23 cellular contexts compared by ENCODE assay signal in genomic region chr6:11865926-11866325, GRCh38.
DNase-seq lines count a peak whose midpoint lies in the region; ATAC-seq and TF ChIP-seq lines count a peak whose summit lies in the region.
"Had no signal": no experiment of that assay in that cellular context is flagged by ENCODE, and none has a peak within 500 bp of the region (broad histone marks: within the 10 kb centered on the region; RNA-seq: fewer than 3 reads in every experiment).

No MANE protein-coding gene starts in this region.

- H4K91ac ChIP-seq in IMR-90 (ENCODE audit: insufficient read depth, low read depth, low read length), result peak overlapping the region; percentile 69; the same call in 1 of the 2 replicates

- peak overlapping the region; percentile 41 for H2BK20ac ChIP-seq in IMR-90 (ENCODE audit: low read depth, low read length)

- peak overlapping the region; percentile 14 for H2BK5ac ChIP-seq in IMR-90 (ENCODE audit: low read depth, low read length, poor library complexity, severe bottlenecking)

- BruUV-seq in IMR-90 (replicated peaks; lab: Mats Ljungman, UMichigan), result no TSS peak

- H3K4me2 ChIP-seq in IMR-90 (ENCODE audit: low read depth, low read length), result no peak overlapping the region
- H3K4me2 ChIP-seq in hepatocyte, result no peak overlapping the region
- H3K4me2 ChIP-seq: BLaER1 treated with 17β-estradiol and CSF1 and Interleukin-3, amounts not matched to agents 10 nM and 100 nM had no signal

- H3K9ac ChIP-seq in IMR-90 (ENCODE audit: low read depth, low read length), result no peak overlapping the region
- H3K9ac ChIP-seq: BLaER1 treated with 17β-estradiol and CSF1 and Interleukin-3, amounts not matched to agents 10 nM and 100 nM had no signal

- peak overlapping the region; percentile 75 for H2AFZ ChIP-seq in IMR-90 (replicated peaks; ENCODE audit: low read length, poor library complexity)
- H2AFZ ChIP-seq in hepatocyte, result no peak overlapping the region

- peaks cover 23% of the 10 kb centered on the region for H3K9me1 ChIP-seq in IMR-90 (ENCODE audit: insufficient read depth, low read length)

- TF ChIP-seq CTCF in IMR-90 (conservative IDR thresholded peaks at IDR 0.05; ENCODE audit: low read depth, low read length) (no peak), hepatocyte (IDR thresholded peaks at IDR 0.05; ENCODE audit: poor library complexity) (no peak)

- H3K4me3 ChIP-seq in IMR-90 (ENCODE audit: insufficient read depth, low read depth, low read length) (no peak overlapping the region), hepatocyte (no peak overlapping the region)
- H3K4me3 ChIP-seq: BLaER1 treated with 17β-estradiol and CSF1 and Interleukin-3, amounts not matched to agents 10 nM and 100 nM; coronary artery; heart left ventricle; ovary; Peyer's patch had no signal

- H3K9me2 ChIP-seq in hepatocyte (replicated peaks; ENCODE audit: insufficient read depth), result no peaks in the 10 kb centered on the region

- no peak overlapping the region for H4K5ac ChIP-seq in IMR-90 (ENCODE audit: low read depth, low read length)

- peak overlapping the region; percentile 71; the same call in 2 of the 3 replicates for H2BK15ac ChIP-seq in IMR-90 (ENCODE audit: low read depth, low read length)

- peak; percentile 60 for ATAC-seq in IMR-90 (ENCODE audit: low read depth)
- ATAC-seq in HG03175 (IDR thresholded peaks at IDR 0.05; ENCODE audit: unreplicated experiment), result no peak
- ATAC-seq: heart left ventricle; left lobe of liver; naive thymus-derived CD8-positive, alpha-beta T cell; right cardiac atrium had no signal

- no peak for TF ChIP-seq POLR2A in IMR-90 (IDR thresholded peaks at IDR 0.05; ENCODE audit: low read depth, low read length)

- H3K18ac ChIP-seq in IMR-90 (ENCODE audit: low read depth, low read length), result no peak overlapping the region; the same call in 1 of the 2 replicates

- no peak; the same call in 1 of the 2 replicates for TF ChIP-seq RAD21 in IMR-90 (IDR thresholded peaks at IDR 0.05; ENCODE audit: low read length)

- H3K9me3 ChIP-seq in IMR-90 (ENCODE audit: control insufficient read depth, insufficient read depth, low read length), result no peaks in the 10 kb centered on the region
- no peaks in the 10 kb centered on the region for H3K9me3 ChIP-seq in hepatocyte (ENCODE audit: low read depth)
- H3K9me3 ChIP-seq: ovary, Peyer's patch had no signal

- dilution Hi-C loops in IMR-90 (cut with HindIII; ENCODE audit: low sequenced_read_pairs, unreplicated experiment), result no loop called here

- peak overlapping the region; percentile 71 for H3K4ac ChIP-seq in IMR-90 (ENCODE audit: low read depth, low read length)

- in situ Hi-C loops in Caki2 (cut with HindIII; ENCODE audit: low pct_unique_long_range_greater_than_20kb, low sequenced_read_pairs) (no loop called here), IMR-90 (cut with MboI; ENCODE audit: low sequenced_read_pairs) (no loop called here)

- POLR2A ChIA-PET in IMR-90 (lab: Charles Lee; ENCODE audit: unreplicated experiment), result no interaction called here

- H3K56ac ChIP-seq in IMR-90 (ENCODE audit: extremely low read depth, insufficient read depth, low read length), result no peak overlapping the region

- H2AK9ac ChIP-seq in IMR-90 (replicated peaks; ENCODE audit: low read depth, low read length, poor library complexity), result no peak overlapping the region

- 40% methylated on average over 1 of the region's 6 CpGs; no CpG with 5 or more reads in 1 of the 2 experiments for WGBS in IMR-90 (ENCODE audit: extremely low coverage in 2 of 2, insufficient read length in 1 of 2), 2 experiments
- WGBS in hepatocyte (ENCODE audit: low lambda C conversion rate, missing lambda C conversion rate), result 85% methylated on average over 6 of the region's 6 CpGs

- H3K23ac ChIP-seq in IMR-90 (ENCODE audit: low read depth, low read length), result no peak overlapping the region

- H4K8ac ChIP-seq in IMR-90 (ENCODE audit: low read depth in 2 of 2, low read length in 2 of 2), result peak overlapping the region in 1 of 2 experiments; percentile 38; a peak in 1 of 4 replicates

- H2AK5ac ChIP-seq in IMR-90 (ENCODE audit: low read depth, low read length), result peak overlapping the region; percentile 61; the same call in 1 of the 2 replicates

- H2BK120ac ChIP-seq in IMR-90 (ENCODE audit: low read depth, low read length), result peak overlapping the region; percentile 21

- intact Hi-C loops in IMR-90 (cut with micrococcal nuclease), result no loop called here

- peak overlapping the region; percentile 11 for H3K14ac ChIP-seq in IMR-90 (replicated peaks; ENCODE audit: low read depth, low read length)

- H3K36me3 ChIP-seq in IMR-90 (ENCODE audit: control insufficient read depth, insufficient read depth, low read length), result no peaks in the 10 kb centered on the region
- H3K36me3 ChIP-seq in hepatocyte (replicated peaks; ENCODE audit: insufficient read depth, low read depth), result no peaks in the 10 kb centered on the region
- H3K36me3 ChIP-seq: BLaER1 treated with 17β-estradiol and CSF1 and Interleukin-3, amounts not matched to agents 10 nM and 100 nM; heart left ventricle; ovary; Peyer's patch had no signal

- H3K27me3 ChIP-seq in IMR-90 (ENCODE audit: control insufficient read depth, insufficient read depth, low read length), result no peaks in the 10 kb centered on the region
- H3K27me3 ChIP-seq in hepatocyte, result no peaks in the 10 kb centered on the region
- H3K27me3 ChIP-seq: BLaER1 treated with 17β-estradiol and CSF1 and Interleukin-3, amounts not matched to agents 10 nM and 100 nM; heart left ventricle; ovary; Peyer's patch had no signal

- H3K27ac ChIP-seq in IMR-90 (ENCODE audit: insufficient read depth, low read length) (no peak overlapping the region), hepatocyte (no peak overlapping the region)
- H3K27ac ChIP-seq: BLaER1 treated with 17β-estradiol and CSF1 and Interleukin-3, amounts not matched to agents 10 nM and 100 nM; coronary artery; heart left ventricle; ovary; Peyer's patch had no signal

- DNase-seq in Caki2 (ENCODE audit: low read depth), result peak; percentile 52
- peak; percentile 74 for DNase-seq in IMR-90
- peak; percentile 10 for DNase-seq in amniotic epithelial cell (ENCODE audit: low read depth)
- DNase-seq in hepatocyte (ENCODE audit: low spot score), result peak; percentile 37
- DNase-seq in activated T-cell treated with anti-CD3 and anti-CD28 coated beads, Interleukin-2, amount 50 U/mL, for 48 hours, result no peak
- DNase-seq in DMS153 treated with DMSO at 0.1 percent for 48 hours (lab: John Stamatoyannopoulos, UW; ENCODE audit: unreplicated experiment), result no peak
- no peak for DNase-seq in OCI-M2 (lab: John Stamatoyannopoulos, UW; ENCODE audit: unreplicated experiment)
- DNase-seq: activated CD4-positive, alpha-beta memory T cell treated with anti-CD3 and anti-CD28 coated beads for 36 hours; activated effector memory CD4-positive, alpha-beta T cell treated with anti-CD3 and anti-CD28 coated beads, Interleukin-2, amount 50 U/mL, for 16 hours; endodermal cell; heart left ventricle; naive thymus-derived CD8-positive, alpha-beta T cell; NCI-H1436; NCI-H510A; NK-92 treated with Interleukin-12 subunit alpha and Interleukin-12 subunit beta, amount 100 ng/mL, for 24 hours; ovary; Peyer's patch; right cardiac atrium; T-helper 2 cell had no signal

- no peaks in the 10 kb centered on the region for H3K79me2 ChIP-seq in hepatocyte

- H4K20me1 ChIP-seq in IMR-90 (ENCODE audit: insufficient read depth, low read length) (no peaks in the 10 kb centered on the region), hepatocyte (ENCODE audit: insufficient read depth, poor library complexity, severe bottlenecking) (no peaks in the 10 kb centered on the region)
- H4K20me1 ChIP-seq: BLaER1 treated with 17β-estradiol and CSF1 and Interleukin-3, amounts not matched to agents 10 nM and 100 nM had no signal

- CTCF ChIA-PET in IMR-90 (lab: Yijun Ruan, JAX), result no interaction called here

- H3K79me1 ChIP-seq in IMR-90 (ENCODE audit: low read depth in 1 of 2, low read length in 2 of 2), result no peaks in the 10 kb centered on the region

- H3K4me1 ChIP-seq in IMR-90 (ENCODE audit: control insufficient read depth, insufficient read depth, low read length), result peaks cover 13% of the 10 kb centered on the region
- no peaks in the 10 kb centered on the region for H3K4me1 ChIP-seq in hepatocyte (ENCODE audit: insufficient read depth)
- H3K4me1 ChIP-seq: BLaER1 treated with 17β-estradiol and CSF1 and Interleukin-3, amounts not matched to agents 10 nM and 100 nM; Peyer's patch had no signal

TF ChIP-seq in IMR-90, 13 proteins besides CTCF, POLR2A, EP300 and RAD21:
- TF ChIP-seq FOS (IDR thresholded peaks at IDR 0.05; ENCODE audit: low read depth, low read length), result peak; percentile 46; the same call in 1 of the 2 replicates
- TF ChIP-seq MAFK (IDR thresholded peaks at IDR 0.05; ENCODE audit: low read depth, low read length), result no peak
TF ChIP-seq in IMR-90: peak in this region for 1.

Comparison
In these comparisons a context has a peak if more than half of its experiments do, and no peak if none do; other contexts are left out.
1. DNase-seq: peak in Caki2 (single experiment), IMR-90 (single experiment), amniotic epithelial cell (single experiment) and hepatocyte (single experiment); none in activated T-cell treated with anti-CD3 and anti-CD28 coated beads, Interleukin-2, amount 50 U/mL, for 48 hours (0 of 2), DMS153 treated with DMSO at 0.1 percent for 48 hours (single experiment) and OCI-M2 (single experiment).